Comparison of ENCODE assay signal across 1 cellular context in genomic region chr18:57595347-57595746, GRCh38.
TF ChIP-seq lines count a peak whose summit lies in the region.

No MANE protein-coding gene starts in this region.

TF ChIP-seq in WTC11, 78 proteins besides CTCF, POLR2A, EP300 and RAD21 (continued from another document):
- TF ChIP-seq ERG (CRISPR knock-in tag; IDR thresholded peaks at IDR 0.05) (no peak), JAZF1 (CRISPR knock-in tag; IDR thresholded peaks at IDR 0.05) (no peak)
- TF ChIP-seq, protein P1, sequence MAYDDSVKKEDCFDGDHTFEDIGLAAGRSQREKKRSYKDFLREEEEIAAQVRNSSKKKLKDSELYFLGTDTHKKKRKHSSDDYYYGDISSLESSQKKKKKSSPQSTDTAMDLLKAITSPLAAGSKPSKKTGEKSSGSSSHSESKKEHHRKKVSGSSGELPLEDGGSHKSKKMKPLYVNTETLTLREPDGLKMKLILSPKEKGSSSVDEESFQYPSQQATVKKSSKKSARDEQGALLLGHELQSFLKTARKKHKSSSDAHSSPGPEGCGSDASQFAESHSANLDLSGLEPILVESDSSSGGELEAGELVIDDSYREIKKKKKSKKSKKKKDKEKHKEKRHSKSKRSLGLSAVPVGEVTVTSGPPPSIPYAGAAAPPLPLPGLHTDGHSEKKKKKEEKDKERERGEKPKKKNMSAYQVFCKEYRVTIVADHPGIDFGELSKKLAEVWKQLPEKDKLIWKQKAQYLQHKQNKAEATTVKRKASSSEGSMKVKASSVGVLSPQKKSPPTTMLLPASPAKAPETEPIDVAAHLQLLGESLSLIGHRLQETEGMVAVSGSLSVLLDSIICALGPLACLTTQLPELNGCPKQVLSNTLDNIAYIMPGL (CRISPR knock-in tag; IDR thresholded peaks at IDR 0.05): no peak
TF ChIP-seq in WTC11: peak in this region for 0.
